In genomic region chr7:96104984-96105383, GRCh38 we compare ENCODE assay signal across 28 cellular contexts.
"Had no signal": no experiment of that assay in that cellular context is flagged by ENCODE, and none has a peak within 500 bp of the region (broad histone marks: within the 10 kb centered on the region; RNA-seq: fewer than 3 reads in every experiment).

No MANE protein-coding gene starts in this region.

- FAIRE-seq: keratinocyte, urothelium cell line had no signal

- H3K4me1 ChIP-seq: left ventricle myocardium inferior, prostate gland, stomach, tibial artery, upper lobe of right lung had no signal

- ATAC-seq: left colon; mucosa of descending colon; naive thymus-derived CD4-positive, alpha-beta T cell; natural killer cell treated with Interleukin-12 subunit alpha and Interleukin-12 subunit beta and Interleukin-15 and Interleukin-18, amount 100 ng/mL, for 72 hours; right cardiac atrium; sciatic nerve; stimulated activated naive B cell treated with anti-CD40 and anti-IgM and Interleukin-4, amounts not matched to agents 10 μg/mL and 1 μg/mL and 100 μg/mL, for 72 hours; stimulated activated naive CD8-positive, alpha-beta T cell treated with anti-CD3 and anti-CD28 coated beads, Interleukin-15, Interleukin-2, amounts not matched to agents 100 U/mL and 50 U/mL, for 24 hours; upper lobe of right lung had no signal

- H3K4me3 ChIP-seq: left ventricle myocardium inferior, lung, mucosa of descending colon, ovary, prostate gland, skin epidermis, stomach, thoracic aorta, tibial artery, upper lobe of right lung had no signal

- H3K27me3 ChIP-seq: ovary, stomach, tibial artery, upper lobe of right lung had no signal

- H3K36me3 ChIP-seq: left ventricle myocardium inferior, ovary, prostate gland, thoracic aorta, tibial artery, upper lobe of right lung had no signal

- H3K27ac ChIP-seq: left ventricle myocardium inferior, ovary, prostate gland, skin epidermis, stomach, thoracic aorta, tibial artery, upper lobe of right lung had no signal

- DNase-seq: hippocampal formation; left colon; left ventricle myocardium inferior; midbrain; mucosa of descending colon; naive thymus-derived CD4-positive, alpha-beta T cell; ovary; posterior cingulate gyrus; retina; right cardiac atrium; stimulated activated CD4-positive, alpha-beta T cell treated with anti-CD3 and anti-CD28 coated beads, Interleukin-12 subunit alpha, Interleukin-12 subunit beta, amount 100 ng/mL, for 4 hours; stimulated activated CD4-positive, alpha-beta T cell treated with anti-CD3 and anti-CD28 coated beads, Interleukin-15, amount 100 ng/mL, for 24 hours; stimulated activated CD4-positive, alpha-beta T cell treated with anti-CD3 and anti-CD28 coated beads, Interleukin-2, amount 100 ng/mL, for 24 hours; stimulated activated CD4-positive, alpha-beta T cell treated with anti-CD3 and anti-CD28 coated beads, Interleukin-4, amount 100 ng/mL, for 1 hour; stimulated activated naive B cell treated with anti-CD40 and anti-IgM and Interleukin-4, amounts not matched to agents 10 μg/mL and 1 μg/mL and 100 μg/mL, for 72 hours; stimulated activated naive CD8-positive, alpha-beta T cell treated with anti-CD3 and anti-CD28 coated beads, Interleukin-15, Interleukin-2, amounts not matched to agents 100 U/mL and 50 U/mL, for 24 hours; stomach; tibial artery; trophoblast cell; upper lobe of right lung had no signal

- H3K9me3 ChIP-seq: left ventricle myocardium inferior, mucosa of descending colon, ovary, prostate gland, thoracic aorta, tibial artery, upper lobe of right lung had no signal
